10 cellular contexts compared by ENCODE assay signal in genomic region chr17:18070861-18071340, GRCh38. TPM values are rescaled to one million over a fixed set of nuclear protein-coding genes. Genes with fewer than 3 reads are reported as not detected.
DNase-seq lines count a peak whose midpoint lies in the region; ATAC-seq, FAIRE-seq and TF ChIP-seq lines count a peak whose summit lies in the region.
"Had no signal": no experiment of that assay in that cellular context is flagged by ENCODE, and none has a peak within 500 bp of the region (broad histone marks: within the 10 kb centered on the region; RNA-seq: fewer than 3 reads in every experiment).

No MANE protein-coding gene starts in this region.

- H3K27ac Mint-ChIP-seq in glutamatergic neuron (ENCODE audit: unreplicated experiment), result peak overlapping the region; percentile 75

- H3K27me3 ChIP-seq in right cardiac atrium (ENCODE audit: control insufficient read depth, insufficient read depth) (no peaks in the 10 kb centered on the region), heart left ventricle (no peaks in the 10 kb centered on the region), SJCRH30 (no peaks in the 10 kb centered on the region; the same call in 1 of the 2 replicates), ascending aorta (no peaks in the 10 kb centered on the region)

- intact Hi-C loops in right cardiac atrium (cut with DNase I), result no loop called here
- intact Hi-C loops in heart left ventricle (cut with DNase I), result no loop called here
- intact Hi-C loops in ascending aorta (cut with DNase I), result no loop called here

- H3K27ac ChIP-seq in right cardiac atrium (ENCODE audit: low read length), result no peak overlapping the region
- H3K27ac ChIP-seq in heart left ventricle, result no peak overlapping the region
- H3K27ac ChIP-seq in SJCRH30, result peak overlapping the region; percentile 84
- H3K27ac ChIP-seq in ascending aorta, result no peak overlapping the region

- no peak for FAIRE-seq in urothelium cell line (lab: Jason Lieb, UNC)
- FAIRE-seq: colon had no signal

- TF ChIP-seq CTCF in heart left ventricle (IDR thresholded peaks at IDR 0.05) (no peak), glutamatergic neuron (IDR thresholded peaks at IDR 0.05; ENCODE audit: partially characterized antibody, unreplicated experiment) (no peak), GM13977 (IDR thresholded peaks at IDR 0.05; ENCODE audit: extremely low read depth, insufficient read depth, missing control alignments) (no peak), ascending aorta (IDR thresholded peaks at IDR 0.05) (no peak)

- no peak overlapping the region for H3K4me3 ChIP-seq in right cardiac atrium (ENCODE audit: low read length)
- peak overlapping the region in 4 of 12 donors; percentile 10 to 26 (median 13) for H3K4me3 ChIP-seq in heart left ventricle
- peak overlapping the region; percentile 36 for H3K4me3 ChIP-seq in SJCRH30
- peak overlapping the region in 1 of 2 donors; percentile 39 for H3K4me3 ChIP-seq in ascending aorta

- no peak for DNase-seq in right cardiac atrium
- no peak for DNase-seq in heart left ventricle
- DNase-seq in SJCRH30, result peak; percentile 94 to 99
- DNase-seq in glutamatergic neuron, result peak; percentile 20
- DNase-seq in urothelium cell line (ENCODE audit: low spot score), result peak; percentile 16
- DNase-seq in GM13977 (ENCODE audit: low spot score), result no peak
- DNase-seq in ascending aorta (ENCODE audit: low spot score in 2 of 2), result no peak
- DNase-seq: GF-D8 had no signal

- no peaks in the 10 kb centered on the region for H3K36me3 Mint-ChIP-seq in glutamatergic neuron (ENCODE audit: unreplicated experiment)

- H3K4me1 ChIP-seq in right cardiac atrium (ENCODE audit: control insufficient read depth, insufficient read depth, low read length) (no peaks in the 10 kb centered on the region), heart left ventricle (peaks cover 0 to 8% (median 0%) of the 10 kb centered on the region in 12 donors), SJCRH30 (peaks cover 25% of the 10 kb centered on the region), ascending aorta (peaks cover 0 to 5% of the 10 kb centered on the region in 2 donors)

- in situ Hi-C loops in GM13977 (cut with MboI; ENCODE audit: low pct_unique_long_range_greater_than_20kb, low sequenced_read_pairs, unreplicated experiment), result no loop called here

- peaks cover 3% of the 10 kb centered on the region for H3K4me1 Mint-ChIP-seq in glutamatergic neuron (ENCODE audit: low read depth, unreplicated experiment)

- H3K9me3 ChIP-seq in right cardiac atrium (ENCODE audit: control insufficient read depth, low read length) (no peaks in the 10 kb centered on the region), heart left ventricle (no peaks in the 10 kb centered on the region), SJCRH30 (replicated peaks) (no peaks in the 10 kb centered on the region), ascending aorta (no peaks in the 10 kb centered on the region)

- peaks cover 4% of the 10 kb centered on the region for H3K27me3 Mint-ChIP-seq in glutamatergic neuron (ENCODE audit: unreplicated experiment)

- no peak overlapping the region for H3K4me3 Mint-ChIP-seq in glutamatergic neuron (ENCODE audit: unreplicated experiment)

- H3K9me3 Mint-ChIP-seq in glutamatergic neuron (ENCODE audit: unreplicated experiment), result no peaks in the 10 kb centered on the region

- TF ChIP-seq POLR2A in heart left ventricle (IDR thresholded peaks at IDR 0.05), result no peak

- 15% methylated on average over 8 of the region's 8 CpGs for WGBS in right cardiac atrium
- WGBS in heart left ventricle, 4 donors, result 25 to 31% (median 29%) methylated on average over 8 of the region's 8 CpGs

- peak; percentile 21 to 36 for ATAC-seq in right cardiac atrium
- no peak for ATAC-seq in heart left ventricle
- no peak for ATAC-seq in HG03045 (IDR thresholded peaks at IDR 0.05; ENCODE audit: unreplicated experiment)

- H3K36me3 ChIP-seq in heart left ventricle (peaks cover 0 to 10% (median 2%) of the 10 kb centered on the region in 9 donors), SJCRH30 (peaks cover 4% of the 10 kb centered on the region; the same call in 1 of the 2 replicates), ascending aorta (peaks cover 6 to 8% of the 10 kb centered on the region in 2 donors)

RNA-seq across cellular contexts. Expression of gene DRG2, which starts 16.8 kb away (rescaled TPM):
- total RNA-seq in right cardiac atrium, result 10 to 100 TPM; 20.1 to 22.3 (median 21.5) TPM
- 22.1 TPM for polyA plus RNA-seq in right cardiac atrium
- 10 to 100 TPM; 17.5 to 28.8 (median 19.5) TPM for total RNA-seq in heart left ventricle
- 10 to 100 TPM; 28.0 to 29.0 TPM for polyA plus RNA-seq in heart left ventricle
- total RNA-seq in SJCRH30 (2014; rRNA removed; shearing (Covaris generic)), result 69.1 and 72.2 TPM in 2 replicates
- total RNA-seq in glutamatergic neuron (ENCODE audit: unreplicated experiment), result 37.1 TPM
- total RNA-seq in ascending aorta, result 118 TPM

RNA-seq across cellular contexts. Expression of gene GID4, which starts 31.7 kb away (rescaled TPM):
- total RNA-seq in right cardiac atrium (10 to 100 TPM; 13.8 to 20.7 (median 15.5) TPM), heart left ventricle (10 to 100 TPM; 15.3 to 27.7 (median 18.2) TPM), glutamatergic neuron (ENCODE audit: unreplicated experiment) (8.2 TPM), ascending aorta (8.3 TPM)
- polyA plus RNA-seq in right cardiac atrium (8.1 TPM), heart left ventricle (10 to 100 TPM in 1 of 2 donors, 1 to 10 TPM in 1; 8.0 to 19.8 TPM)
- total RNA-seq in SJCRH30 (2014; rRNA removed; shearing (Covaris generic)), result 35.4 and 39.6 TPM in 2 replicates

RNA-seq across cellular contexts. Expression of gene ATPAF2, which starts 31.9 kb away (rescaled TPM):
- total RNA-seq in right cardiac atrium, result 10 to 100 TPM; 22.0 to 31.6 (median 29.3) TPM
- 33.6 TPM for polyA plus RNA-seq in right cardiac atrium
- total RNA-seq in heart left ventricle, result 10 to 100 TPM; 25.6 to 46.2 (median 37.6) TPM
- polyA plus RNA-seq in heart left ventricle, result 10 to 100 TPM; 29.6 to 51.4 TPM
- total RNA-seq in SJCRH30 (2014; rRNA removed; shearing (Covaris generic)), result 53.6 and 58.3 TPM in 2 replicates
- 34.7 TPM for total RNA-seq in glutamatergic neuron (ENCODE audit: unreplicated experiment)
- total RNA-seq in ascending aorta, result 2.6 TPM

RNA-seq across cellular contexts. Expression of gene MYO15A, which starts 37.7 kb away (rescaled TPM):
- total RNA-seq in right cardiac atrium (under 1 TPM; 0.34 to 0.67 (median 0.53) TPM), heart left ventricle (under 1 TPM in 7 of 9 donors, not detected in 2; 0.12 to 0.53 (median 0.35) TPM), glutamatergic neuron (ENCODE audit: unreplicated experiment) (4.0 TPM), ascending aorta (2.0 TPM)
- polyA plus RNA-seq in right cardiac atrium (0.63 TPM), heart left ventricle (under 1 TPM; 0.21 to 0.30 TPM)
- total RNA-seq in SJCRH30 (2014; rRNA removed; shearing (Covaris generic)), result 0.53 and 0.58 TPM in 2 replicates

Comparison
In these comparisons a context has a peak if more than half of its experiments do, and no peak if none do; other contexts are left out.
1. ATAC-seq: peak in right cardiac atrium (2 of 2); none in heart left ventricle (0 of 4) and HG03045 (single experiment).
2. DNase-seq: peak in SJCRH30 (2 of 2), glutamatergic neuron (single experiment) and urothelium cell line (single experiment); none in right cardiac atrium (0 of 3), heart left ventricle (0 of 5), GM13977 (single experiment) and ascending aorta (0 of 2).